15 cellular contexts compared by ENCODE assay signal in genomic region chr12:56838602-56839488, GRCh38.
DNase-seq lines count a peak whose midpoint lies in the region; ATAC-seq and TF ChIP-seq lines count a peak whose summit lies in the region.
"Had no signal": no experiment of that assay in that cellular context is flagged by ENCODE, and none has a peak within 500 bp of the region (broad histone marks: within the 10 kb centered on the region; RNA-seq: fewer than 3 reads in every experiment).

No MANE protein-coding gene starts in this region.

- intact Hi-C loops in adrenal gland (cut with DNase I) (no loop called here), thyroid gland (cut with DNase I) (no loop called here)

- H3K9me3 Mint-ChIP-seq in neural progenitor cell = no peaks in the 10 kb centered on the region
- H3K9me3 Mint-ChIP-seq: activated naive CD4-positive, alpha-beta T cell treated with anti-CD3 and anti-CD28 coated beads, Interleukin-2, amount 50 U/mL, for 24 hours; stimulated activated naive CD8-positive, alpha-beta T cell treated with anti-CD3 and anti-CD28 coated beads, Interleukin-15, Interleukin-2, amounts not matched to agents 100 ng/mL and 50 ng/mL, for 24 hours had no signal

- 18 to 26% (median 24%) methylated on average over 7 of the region's 7 CpGs for WGBS in adrenal gland, 4 donors
- WGBS in thyroid gland, 2 donors = 28 to 29% methylated on average over 7 of the region's 7 CpGs

- no peak overlapping the region for H3K9ac ChIP-seq in neural progenitor cell

- H2AFZ ChIP-seq in neural progenitor cell (replicated peaks) = peak overlapping the region; percentile 68

- TF ChIP-seq CTCF in adrenal gland (IDR thresholded peaks at IDR 0.05) (no peak), neural progenitor cell (IDR thresholded peaks at IDR 0.05) (no peak), thyroid gland (IDR thresholded peaks at IDR 0.05) (no peak)

- H3K27me3 ChIP-seq in adrenal gland (no peaks in the 10 kb centered on the region), neural progenitor cell (no peaks in the 10 kb centered on the region), thyroid gland (no peaks in the 10 kb centered on the region)
- H3K27me3 ChIP-seq: ovary had no signal

- H3K4me1 Mint-ChIP-seq in neural progenitor cell = no peaks in the 10 kb centered on the region

- no peak for ATAC-seq in GM18498 (IDR thresholded peaks at IDR 0.05; ENCODE audit: unreplicated experiment)

- no peaks in the 10 kb centered on the region for H3K27me3 Mint-ChIP-seq in neural progenitor cell (ENCODE audit: insufficient read depth, low read depth)
- H3K27me3 Mint-ChIP-seq: activated naive CD4-positive, alpha-beta T cell treated with anti-CD3 and anti-CD28 coated beads, Interleukin-2, amount 50 U/mL, for 24 hours; stimulated activated naive CD8-positive, alpha-beta T cell treated with anti-CD3 and anti-CD28 coated beads, Interleukin-15, Interleukin-2, amounts not matched to agents 100 ng/mL and 50 ng/mL, for 24 hours had no signal

- no peak overlapping the region for H3K4me3 Mint-ChIP-seq in neural progenitor cell
- H3K4me3 Mint-ChIP-seq: activated naive CD4-positive, alpha-beta T cell treated with anti-CD3 and anti-CD28 coated beads, Interleukin-2, amount 50 U/mL, for 24 hours; stimulated activated naive CD8-positive, alpha-beta T cell treated with anti-CD3 and anti-CD28 coated beads, Interleukin-15, Interleukin-2, amounts not matched to agents 100 ng/mL and 50 ng/mL, for 24 hours had no signal

- DNase-seq in adrenal gland (peak in 1 of 7 donors; percentile 19), globus pallidus (ENCODE audit: low spot score) (peak; percentile 14), neural progenitor cell (ENCODE audit: low spot score) (no peak), thyroid gland (no peak), germinal center (ENCODE audit: low spot score) (no peak), kidney glomerular epithelial cell (lab: John Stamatoyannopoulos, UW) (no peak)
- DNase-seq: Caco-2; central memory CD4-positive, alpha-beta T cell; GOT3; RPMI8226; stimulated activated CD4-positive, alpha-beta T cell treated with anti-CD3 and anti-CD28 coated beads, Interleukin-15, amount 100 ng/mL, for 24 hours had no signal

- H3K36me3 ChIP-seq in adrenal gland (replicated peaks in 1 of 2) (no peaks in the 10 kb centered on the region), neural progenitor cell (no peaks in the 10 kb centered on the region), thyroid gland (no peaks in the 10 kb centered on the region)
- H3K36me3 ChIP-seq: ovary had no signal

- no peak overlapping the region for H3K4me2 ChIP-seq in neural progenitor cell

- no peak overlapping the region for H3K27ac Mint-ChIP-seq in neural progenitor cell
- H3K27ac Mint-ChIP-seq: activated naive CD4-positive, alpha-beta T cell treated with anti-CD3 and anti-CD28 coated beads, Interleukin-2, amount 50 U/mL, for 24 hours; stimulated activated naive CD8-positive, alpha-beta T cell treated with anti-CD3 and anti-CD28 coated beads, Interleukin-15, Interleukin-2, amounts not matched to agents 100 ng/mL and 50 ng/mL, for 24 hours had no signal

- H4K20me1 ChIP-seq in neural progenitor cell (ENCODE audit: low read depth) = no peaks in the 10 kb centered on the region

- no peak overlapping the region for H3K4me3 ChIP-seq in adrenal gland
- H3K4me3 ChIP-seq in neural progenitor cell = no peak overlapping the region
- no peak overlapping the region for H3K4me3 ChIP-seq in thyroid gland (replicated peaks in 1 of 3)
- H3K4me3 ChIP-seq: ovary had no signal

- H3F3A ChIP-seq in neural progenitor cell (ENCODE audit: low read depth) = no peaks in the 10 kb centered on the region

- H3K79me2 ChIP-seq in neural progenitor cell (ENCODE audit: low read depth) = no peaks in the 10 kb centered on the region

- H3K4me1 ChIP-seq in adrenal gland (replicated peaks in 1 of 2) (peaks cover 24 to 46% of the 10 kb centered on the region in 2 donors), neural progenitor cell (no peaks in the 10 kb centered on the region), thyroid gland (peaks cover 40 to 61% of the 10 kb centered on the region in 2 donors)
- H3K4me1 ChIP-seq: Caco-2 had no signal

- no peaks in the 10 kb centered on the region for H3K36me3 Mint-ChIP-seq in neural progenitor cell
- H3K36me3 Mint-ChIP-seq: activated naive CD4-positive, alpha-beta T cell treated with anti-CD3 and anti-CD28 coated beads, Interleukin-2, amount 50 U/mL, for 24 hours had no signal

- TF ChIP-seq POLR2A in adrenal gland (IDR thresholded peaks at IDR 0.05) (no peak), thyroid gland (IDR thresholded peaks at IDR 0.05) (no peak)

- H3K27ac ChIP-seq in adrenal gland (peak overlapping the region in 3 of 5 donors; percentile 7 to 68 (median 19)), neural progenitor cell (no peak overlapping the region), thyroid gland (peak overlapping the region; percentile 48 to 68 (median 52))

- H3K9me3 ChIP-seq in adrenal gland (replicated peaks in 1 of 3) = no peaks in the 10 kb centered on the region
- no peaks in the 10 kb centered on the region for H3K9me3 ChIP-seq in neural progenitor cell (ENCODE audit: low read depth)
- H3K9me3 ChIP-seq in thyroid gland = no peaks in the 10 kb centered on the region
- H3K9me3 ChIP-seq: Caco-2, ovary had no signal
